9 cellular contexts compared by ENCODE assay signal in the genomic region with DNA sequence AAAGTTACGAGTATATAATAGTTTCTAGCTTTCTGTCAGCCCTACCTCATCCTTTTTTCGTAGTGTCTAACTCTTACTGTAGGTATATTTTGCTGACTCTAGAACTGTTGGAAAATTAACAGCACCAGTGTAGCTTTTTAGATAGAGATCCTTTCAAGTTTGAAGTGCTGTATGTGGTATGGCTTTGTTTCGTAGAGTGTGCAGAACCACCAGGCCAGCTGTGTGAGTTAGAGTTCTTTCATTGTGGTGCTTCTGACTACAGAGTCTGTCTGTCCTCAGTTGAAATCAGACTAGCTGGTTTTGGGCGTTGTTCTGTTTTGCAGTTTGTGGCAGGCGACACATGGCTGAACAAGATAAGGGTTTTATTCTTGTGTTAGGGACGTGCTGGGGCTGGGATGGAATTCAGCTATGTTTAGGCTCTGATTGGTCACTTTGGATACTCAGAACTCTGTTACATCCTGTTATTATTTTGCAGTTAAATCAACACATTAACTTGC. TPM values are rescaled to one million over a fixed set of nuclear protein-coding genes. Genes with fewer than 3 reads are reported as not detected.
DNase-seq lines count a peak whose midpoint lies in the region; FAIRE-seq and TF ChIP-seq lines count a peak whose summit lies in the region.
"Had no signal": no experiment of that assay in that cellular context is flagged by ENCODE, and none has a peak within 500 bp of the region (broad histone marks: within the 10 kb centered on the region; RNA-seq: fewer than 3 reads in every experiment).

No MANE protein-coding gene starts in this region.

- no peaks in the 10 kb centered on the region for H3K36me3 ChIP-seq in PC-9 (ENCODE audit: low read depth)
- H3K36me3 ChIP-seq in neural progenitor cell = no peaks in the 10 kb centered on the region

- H3K27me3 Mint-ChIP-seq in neural progenitor cell (ENCODE audit: insufficient read depth, low read depth) = no peaks in the 10 kb centered on the region

- H3K4me1 ChIP-seq in PC-9 (replicated peaks; ENCODE audit: insufficient read depth) (peaks cover 60% of the 10 kb centered on the region), neural progenitor cell (peaks cover 25% of the 10 kb centered on the region)

- no peak for DNase-seq in D721Med (ENCODE audit: insufficient read length, low spot score)
- peak; percentile 23 to 41 for DNase-seq in PC-9
- peak; percentile 40 for DNase-seq in fibroblast of peridontal ligament (ENCODE audit: extremely low read depth)
- DNase-seq in neural progenitor cell (ENCODE audit: low spot score) = peak; percentile 19
- DNase-seq in NCI-H2081 (lab: John Stamatoyannopoulos, UW) = no peak
- no peak for DNase-seq in NCI-H2029 (lab: John Stamatoyannopoulos, UW)
- no peak for DNase-seq in activated effector memory CD4-positive, alpha-beta T cell treated with anti-CD3 and anti-CD28 coated beads, Interleukin-2, amount 50 U/mL, for 16 hours
- DNase-seq in AML-193 (lab: John Stamatoyannopoulos, UW) = no peak

- H3K27ac ChIP-seq in PC-9 (peak overlapping the region; percentile 52), neural progenitor cell (no peak overlapping the region)

- H4K20me1 ChIP-seq in PC-9 (ENCODE audit: insufficient read depth) (peaks cover 8% of the 10 kb centered on the region; the same call in 1 of the 2 replicates), neural progenitor cell (ENCODE audit: low read depth) (peaks cover 54% of the 10 kb centered on the region)

- H3K9me3 ChIP-seq in PC-9 (ENCODE audit: insufficient read depth, low read depth) = 0 out of 2 replicates have a peak, but pooled peaks cover 7% of the 10 kb centered on the region
- H3K9me3 ChIP-seq in neural progenitor cell (ENCODE audit: low read depth) = no peaks in the 10 kb centered on the region
- H3K9me3 ChIP-seq: body of pancreas had no signal

- POLR2A ChIA-PET in PC-9 (lab: Charles Lee; ENCODE audit: unreplicated experiment) = interaction anchor here (0.6 to 0.7 kb wide), 2 partner anchors 8 to 69 kb away, joined by 4 to 5 read pairs; no protein-coding TSS in a partner anchor

- no peak overlapping the region for H2AFZ ChIP-seq in PC-9
- H2AFZ ChIP-seq in neural progenitor cell (replicated peaks) = no peak overlapping the region

- no TSS peak for BruUV-seq in PC-9 (replicated peaks; lab: Mats Ljungman, UMichigan)

- H3K9me2 ChIP-seq in PC-9 (ENCODE audit: insufficient read depth) = no peaks in the 10 kb centered on the region

- FAIRE-seq in D721Med (lab: Jason Lieb, UNC) = peak; percentile 16

- H3F3A ChIP-seq in PC-9 (ENCODE audit: insufficient read depth, low read depth) (peaks cover 38% of the 10 kb centered on the region), neural progenitor cell (ENCODE audit: low read depth) (peaks cover 29% of the 10 kb centered on the region)

- peak overlapping the region; percentile 95 for H3K4me2 ChIP-seq in PC-9
- peak overlapping the region; percentile 92 for H3K4me2 ChIP-seq in neural progenitor cell

- peaks cover 2% of the 10 kb centered on the region for H3K9me3 Mint-ChIP-seq in neural progenitor cell

- intact Hi-C loops in PC-9 (cut with micrococcal nuclease; ENCODE audit: unreplicated experiment) = loop anchor here (2.0 to 10.0 kb wide), 2 partner anchors 61 to 165 kb away; no protein-coding TSS in a partner anchor

- H3K9ac ChIP-seq in neural progenitor cell = no peak overlapping the region

- H3K4me1 Mint-ChIP-seq in neural progenitor cell = peaks cover 31% of the 10 kb centered on the region

- peak overlapping the region; percentile 90; the same call in 1 of the 2 replicates for H3K4me3 ChIP-seq in PC-9
- H3K4me3 ChIP-seq in neural progenitor cell = peak overlapping the region; percentile 97

- H3K27me3 ChIP-seq in PC-9 (ENCODE audit: insufficient read depth, low read depth) = no peaks in the 10 kb centered on the region
- no peaks in the 10 kb centered on the region for H3K27me3 ChIP-seq in neural progenitor cell
- H3K27me3 ChIP-seq: body of pancreas had no signal

- CTCF ChIA-PET in PC-9 (lab: Charles Lee) = no interaction called here

- peaks cover 10% of the 10 kb centered on the region for H3K36me3 Mint-ChIP-seq in neural progenitor cell

- H3K79me2 ChIP-seq in PC-9 (ENCODE audit: low read depth) = peaks cover 79% of the 10 kb centered on the region
- H3K79me2 ChIP-seq in neural progenitor cell (ENCODE audit: low read depth) = peaks cover 78% of the 10 kb centered on the region

- peak overlapping the region; percentile 31 for H3K27ac Mint-ChIP-seq in neural progenitor cell

- H3K4me3 Mint-ChIP-seq in neural progenitor cell = peak overlapping the region; percentile 82

- no peak for TF ChIP-seq CTCF in D721Med (IDR thresholded peaks at IDR 0.05; ENCODE audit: insufficient read depth, missing control alignments)
- TF ChIP-seq CTCF in PC-9 (conservative IDR thresholded peaks at IDR 0.05) = no peak
- no peak for TF ChIP-seq CTCF in neural progenitor cell (IDR thresholded peaks at IDR 0.05)

RNA-seq across cellular contexts. Expression of a gene that starts 3.2 kb away (rescaled TPM):
- 61.5 and 76.5 TPM in 2 replicates for total RNA-seq in PC-9 (2021)
- 24.9 and 31.3 TPM in 2 replicates for total RNA-seq in neural progenitor cell (ENCODE audit: low replicate concordance)

RNA-seq across cellular contexts. Expression of a gene that starts 14.3 kb away (rescaled TPM):
- total RNA-seq in PC-9 (2021) (6.0 and 7.7 TPM in 2 replicates), neural progenitor cell (ENCODE audit: low replicate concordance) (25.1 and 32.2 TPM in 2 replicates)

Comparison
In these comparisons a context has a peak if more than half of its experiments do, and no peak if none do; other contexts are left out.
1. DNase-seq: peak in PC-9 (2 of 2), fibroblast of peridontal ligament (single experiment) and neural progenitor cell (single experiment); none in D721Med (single experiment), NCI-H2081 (0 of 2), NCI-H2029 (single experiment), activated effector memory CD4-positive, alpha-beta T cell treated with anti-CD3 and anti-CD28 coated beads, Interleukin-2, amount 50 U/mL, for 16 hours (single experiment) and AML-193 (0 of 2).